In genomic region chr21:44819283-44820243, GRCh38 we compare ENCODE assay signal across 1 cellular context.
TF ChIP-seq lines count a peak whose summit lies in the region.

No MANE protein-coding gene starts in this region.

TF ChIP-seq in IMR-90, 13 proteins besides CTCF, POLR2A, EP300 and RAD21 (continued from another document):
- no peak for TF ChIP-seq SMC3 (IDR thresholded peaks at IDR 0.05; ENCODE audit: low read depth, low read length)
- no peak for TF ChIP-seq CEBPB (IDR thresholded peaks at IDR 0.05; ENCODE audit: low read depth, low read length)
- TF ChIP-seq USF2 (IDR thresholded peaks at IDR 0.05; ENCODE audit: low read depth, low read length), result no peak
- TF ChIP-seq BHLHE40 (IDR thresholded peaks at IDR 0.05; ENCODE audit: low read depth, low read length), result no peak
- TF ChIP-seq RCOR1 (IDR thresholded peaks at IDR 0.05; ENCODE audit: insufficient replicate concordance, low read length), result no peak
- TF ChIP-seq MAZ (IDR thresholded peaks at IDR 0.05; ENCODE audit: borderline replicate concordance, low read depth, low read length), result no peak
TF ChIP-seq in IMR-90: peak in this region for 0.
